Comparison of ENCODE assay signal across 1 cellular context in the genomic region with DNA sequence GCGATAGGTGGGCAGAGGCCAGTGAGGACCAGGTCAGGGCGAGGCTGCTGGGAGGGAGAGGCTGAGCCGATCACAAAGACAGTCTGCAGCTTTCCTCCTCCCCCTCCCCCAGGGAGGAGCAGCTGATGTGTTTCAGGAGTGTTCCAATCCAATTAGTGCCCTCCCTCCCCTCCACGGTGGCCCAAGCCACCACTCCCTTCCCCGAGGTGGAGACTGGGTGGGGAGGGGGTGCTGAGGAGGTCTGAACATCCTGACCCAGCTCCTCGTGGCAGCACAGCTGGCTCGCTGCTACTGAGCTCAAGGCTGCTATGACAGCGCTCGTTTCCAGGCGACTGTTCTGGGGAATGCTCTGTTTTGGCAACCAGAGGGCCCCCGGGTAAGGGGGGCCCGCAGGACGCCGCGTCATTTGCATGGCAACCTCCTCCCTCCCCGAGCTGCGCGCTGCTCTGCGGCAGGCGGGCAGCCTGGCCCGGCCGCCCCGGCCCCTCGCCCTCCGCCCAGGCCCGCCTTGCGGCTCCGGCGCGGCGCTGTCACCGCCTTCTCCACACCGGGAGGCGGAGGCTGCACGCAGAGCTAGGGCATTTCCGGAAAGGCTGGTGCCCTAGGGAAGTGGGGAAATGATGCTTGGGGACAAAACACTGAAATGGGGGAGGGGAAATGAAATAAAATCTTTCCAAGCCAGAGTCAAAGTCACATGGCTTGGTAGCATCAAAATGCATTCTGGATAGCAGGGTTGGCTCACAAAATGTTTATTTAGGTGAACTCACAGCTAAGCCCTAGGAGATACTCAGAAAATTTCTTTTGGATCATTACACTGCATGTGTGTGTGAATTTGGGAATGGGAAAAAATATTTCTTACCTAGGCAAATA.
A peak's percentile ranks its signal among the peaks of the same experiment; 100 is the strongest.
TF ChIP-seq lines count a peak whose summit lies in the region.

No MANE protein-coding gene starts in this region.

TF ChIP-seq in K562, 482 proteins besides CTCF, POLR2A, EP300 and RAD21 (continued from another document and continues in another):
- TF ChIP-seq NR2C2 (CRISPR knock-in tag; IDR thresholded peaks at IDR 0.05) (no peak; the same call in 1 of the 2 replicates), NR2C2 (tag; IDR thresholded peaks at IDR 0.05) (peak; percentile 62), PURB (CRISPR knock-in tag; IDR thresholded peaks at IDR 0.05; ENCODE audit: low read depth) (no peak), RCOR1 (IDR thresholded peaks at IDR 0.05; ENCODE audit: borderline replicate concordance in 1 of 2, low read depth in 2 of 2, low read length in 2 of 2) (0 out of 4 replicates have a peak, but pooled peaks of 1 of the 2 experiments have one; percentile 30), KLF1 (tag; IDR thresholded peaks at IDR 0.05) (peak; percentile 33), ARID2 (IDR thresholded peaks at IDR 0.05) (no peak), YY1 (IDR thresholded peaks at IDR 0.05; ENCODE audit: borderline replicate concordance in 1 of 3, control insufficient read depth in 1 of 3, extremely low read depth in 1 of 3, insufficient read depth in 3 of 3, insufficient read length in 1 of 3, insufficient replicate concordance in 2 of 3, low read depth in 1 of 3, low read length in 2 of 3) (peak in 2 of 3 experiments; percentile 26 to 51), ZBTB1 (CRISPR knock-in tag; IDR thresholded peaks at IDR 0.05; ENCODE audit: borderline replicate concordance, low read depth) (no peak), FOXK2 (conservative IDR thresholded peaks at IDR 0.05 in 1 of 2, IDR thresholded peaks at IDR 0.05 in 1 of 2; ENCODE audit: low read depth in 2 of 2) (peak; percentile 16 to 51; a peak in 1 of 4 replicates), ZNF444 (CRISPR knock-in tag; IDR thresholded peaks at IDR 0.05) (peak; percentile 91), SP1 (CRISPR knock-in tag; IDR thresholded peaks at IDR 0.05) (peak; percentile 33), TAF1 (IDR thresholded peaks at IDR 0.05; ENCODE audit: control insufficient read depth, extremely low read depth, insufficient read depth, low read length, severe bottlenecking) (no peak), ZBTB7A (IDR thresholded peaks at IDR 0.05; ENCODE audit: borderline replicate concordance, control insufficient read depth, low read depth, low read length) (peak; percentile 82; the same call in 1 of the 2 replicates), SP2 (IDR thresholded peaks at IDR 0.05; ENCODE audit: extremely low read depth, low read depth, low read length, poor library complexity, severe bottlenecking) (no peak), SIN3A (IDR thresholded peaks at IDR 0.05; ENCODE audit: borderline replicate concordance in 2 of 2, control insufficient read depth in 1 of 2, low read depth in 2 of 2, low read length in 2 of 2) (peak; percentile 51 to 86; a peak in 2 of 4 replicates), PRMT5 (CRISPR knock-in tag; IDR thresholded peaks at IDR 0.05) (no peak), NCOA1 (IDR thresholded peaks at IDR 0.05; ENCODE audit: low read depth) (no peak), ZNF445 (CRISPR knock-in tag; IDR thresholded peaks at IDR 0.05; ENCODE audit: low read depth) (no peak), RBM39 (optimal IDR thresholded peaks at IDR 0.05; ENCODE audit: low read depth, low read length) (no peak), TCFL5 (CRISPR knock-in tag; conservative IDR thresholded peaks at IDR 0.05) (no peak), KDM4B (IDR thresholded peaks at IDR 0.05; ENCODE audit: borderline replicate concordance in 2 of 2, low read depth in 1 of 2) (0 out of 4 replicates have a peak, but pooled peaks of 1 of the 2 experiments have one; percentile 33), MTA1 (IDR thresholded peaks at IDR 0.05; ENCODE audit: borderline replicate concordance) (no peak), L3MBTL2 (IDR thresholded peaks at IDR 0.05) (peak; percentile 76), ZNF24 (IDR thresholded peaks at IDR 0.05) (0 out of 2 replicates have a peak, but pooled peaks have one; percentile 34), ZNF644 (tag; IDR thresholded peaks at IDR 0.05; ENCODE audit: low read depth) (0 out of 2 replicates have a peak, but pooled peaks have one; percentile 6), RAD51 (IDR thresholded peaks at IDR 0.05; ENCODE audit: borderline replicate concordance, low read depth) (0 out of 2 replicates have a peak, but pooled peaks have one; percentile 24), NBN (IDR thresholded peaks at IDR 0.05; ENCODE audit: low read depth) (peak; percentile 37; the same call in 1 of the 2 replicates), SNIP1 (IDR thresholded peaks at IDR 0.05; ENCODE audit: low read depth) (no peak), CTBP1 (IDR thresholded peaks at IDR 0.05; ENCODE audit: borderline replicate concordance) (peak; percentile 92), PCBP2 (IDR thresholded peaks at IDR 0.05; ENCODE audit: low read depth, low read length, poor library complexity, severe bottlenecking) (no peak), FOXJ2 (tag; IDR thresholded peaks at IDR 0.05) (peak; percentile 100), LEF1 (IDR thresholded peaks at IDR 0.05) (peak; percentile 16; the same call in 1 of the 2 replicates), HNRNPLL (IDR thresholded peaks at IDR 0.05; ENCODE audit: low read depth, low read length, poor library complexity, severe bottlenecking) (peak; percentile 86), SRSF7 (optimal IDR thresholded peaks at IDR 0.05; ENCODE audit: low read depth, low read length) (no peak), NCOR1 (IDR thresholded peaks at IDR 0.05) (no peak; the same call in 1 of the 2 replicates), RBM34 (IDR thresholded peaks at IDR 0.05; ENCODE audit: borderline replicate concordance, insufficient read depth, low read length) (no peak), HLTF (IDR thresholded peaks at IDR 0.05) (no peak), RNF2 (IDR thresholded peaks at IDR 0.05) (no peak; the same call in 1 of the 2 replicates), ZNF23 (CRISPR knock-in tag; IDR thresholded peaks at IDR 0.05) (no peak), BMI1 (IDR thresholded peaks at IDR 0.05; ENCODE audit: low read length) (peak; percentile 75), POLR2G (IDR thresholded peaks at IDR 0.05; ENCODE audit: low read depth, low read length) (peak; percentile 79), SRF (CRISPR knock-in tag; IDR thresholded peaks at IDR 0.05) (peak; percentile 2 to 31; a peak in 1 of 4 replicates), ZNF583 (CRISPR knock-in tag; IDR thresholded peaks at IDR 0.05) (peak; percentile 77), CBX8 (IDR thresholded peaks at IDR 0.05; ENCODE audit: borderline replicate concordance, extremely low read depth, low read depth, low read length, poor library complexity, severe bottlenecking) (no peak)
- TF ChIP-seq, protein P1, sequence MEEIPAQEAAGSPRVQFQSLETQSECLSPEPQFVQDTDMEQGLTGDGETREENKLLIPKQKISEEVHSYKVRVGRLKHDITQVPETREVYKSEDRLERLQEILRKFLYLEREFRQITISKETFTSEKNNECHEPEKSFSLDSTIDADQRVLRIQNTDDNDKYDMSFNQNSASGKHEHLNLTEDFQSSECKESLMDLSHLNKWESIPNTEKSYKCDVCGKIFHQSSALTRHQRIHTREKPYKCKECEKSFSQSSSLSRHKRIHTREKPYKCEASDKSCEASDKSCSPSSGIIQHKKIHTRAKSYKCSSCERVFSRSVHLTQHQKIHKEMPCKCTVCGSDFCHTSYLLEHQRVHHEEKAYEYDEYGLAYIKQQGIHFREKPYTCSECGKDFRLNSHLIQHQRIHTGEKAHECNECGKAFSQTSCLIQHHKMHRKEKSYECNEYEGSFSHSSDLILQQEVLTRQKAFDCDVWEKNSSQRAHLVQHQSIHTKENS (CRISPR knock-in tag; IDR thresholded peaks at IDR 0.05): no peak
- TF ChIP-seq, protein P2, sequence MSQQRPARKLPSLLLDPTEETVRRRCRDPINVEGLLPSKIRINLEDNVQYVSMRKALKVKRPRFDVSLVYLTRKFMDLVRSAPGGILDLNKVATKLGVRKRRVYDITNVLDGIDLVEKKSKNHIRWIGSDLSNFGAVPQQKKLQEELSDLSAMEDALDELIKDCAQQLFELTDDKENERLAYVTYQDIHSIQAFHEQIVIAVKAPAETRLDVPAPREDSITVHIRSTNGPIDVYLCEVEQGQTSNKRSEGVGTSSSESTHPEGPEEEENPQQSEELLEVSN (IDR thresholded peaks at IDR 0.05; ENCODE audit: borderline replicate concordance in 1 of 2, extremely low read depth in 1 of 2, insufficient read depth in 1 of 2, insufficient read length in 1 of 2, low read depth in 1 of 2, low read length in 1 of 2, poor library complexity in 1 of 2, severe bottlenecking in 1 of 2): peak; percentile 34 to 69
- TF ChIP-seq, protein P3, sequence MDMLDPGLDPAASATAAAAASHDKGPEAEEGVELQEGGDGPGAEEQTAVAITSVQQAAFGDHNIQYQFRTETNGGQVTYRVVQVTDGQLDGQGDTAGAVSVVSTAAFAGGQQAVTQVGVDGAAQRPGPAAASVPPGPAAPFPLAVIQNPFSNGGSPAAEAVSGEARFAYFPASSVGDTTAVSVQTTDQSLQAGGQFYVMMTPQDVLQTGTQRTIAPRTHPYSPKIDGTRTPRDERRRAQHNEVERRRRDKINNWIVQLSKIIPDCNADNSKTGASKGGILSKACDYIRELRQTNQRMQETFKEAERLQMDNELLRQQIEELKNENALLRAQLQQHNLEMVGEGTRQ (CRISPR knock-in tag; IDR thresholded peaks at IDR 0.05): no peak
- TF ChIP-seq, protein P4, sequence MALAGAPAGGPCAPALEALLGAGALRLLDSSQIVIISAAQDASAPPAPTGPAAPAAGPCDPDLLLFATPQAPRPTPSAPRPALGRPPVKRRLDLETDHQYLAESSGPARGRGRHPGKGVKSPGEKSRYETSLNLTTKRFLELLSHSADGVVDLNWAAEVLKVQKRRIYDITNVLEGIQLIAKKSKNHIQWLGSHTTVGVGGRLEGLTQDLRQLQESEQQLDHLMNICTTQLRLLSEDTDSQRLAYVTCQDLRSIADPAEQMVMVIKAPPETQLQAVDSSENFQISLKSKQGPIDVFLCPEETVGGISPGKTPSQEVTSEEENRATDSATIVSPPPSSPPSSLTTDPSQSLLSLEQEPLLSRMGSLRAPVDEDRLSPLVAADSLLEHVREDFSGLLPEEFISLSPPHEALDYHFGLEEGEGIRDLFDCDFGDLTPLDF (CRISPR knock-in tag; IDR thresholded peaks at IDR 0.05): no peak
- TF ChIP-seq, protein P5, sequence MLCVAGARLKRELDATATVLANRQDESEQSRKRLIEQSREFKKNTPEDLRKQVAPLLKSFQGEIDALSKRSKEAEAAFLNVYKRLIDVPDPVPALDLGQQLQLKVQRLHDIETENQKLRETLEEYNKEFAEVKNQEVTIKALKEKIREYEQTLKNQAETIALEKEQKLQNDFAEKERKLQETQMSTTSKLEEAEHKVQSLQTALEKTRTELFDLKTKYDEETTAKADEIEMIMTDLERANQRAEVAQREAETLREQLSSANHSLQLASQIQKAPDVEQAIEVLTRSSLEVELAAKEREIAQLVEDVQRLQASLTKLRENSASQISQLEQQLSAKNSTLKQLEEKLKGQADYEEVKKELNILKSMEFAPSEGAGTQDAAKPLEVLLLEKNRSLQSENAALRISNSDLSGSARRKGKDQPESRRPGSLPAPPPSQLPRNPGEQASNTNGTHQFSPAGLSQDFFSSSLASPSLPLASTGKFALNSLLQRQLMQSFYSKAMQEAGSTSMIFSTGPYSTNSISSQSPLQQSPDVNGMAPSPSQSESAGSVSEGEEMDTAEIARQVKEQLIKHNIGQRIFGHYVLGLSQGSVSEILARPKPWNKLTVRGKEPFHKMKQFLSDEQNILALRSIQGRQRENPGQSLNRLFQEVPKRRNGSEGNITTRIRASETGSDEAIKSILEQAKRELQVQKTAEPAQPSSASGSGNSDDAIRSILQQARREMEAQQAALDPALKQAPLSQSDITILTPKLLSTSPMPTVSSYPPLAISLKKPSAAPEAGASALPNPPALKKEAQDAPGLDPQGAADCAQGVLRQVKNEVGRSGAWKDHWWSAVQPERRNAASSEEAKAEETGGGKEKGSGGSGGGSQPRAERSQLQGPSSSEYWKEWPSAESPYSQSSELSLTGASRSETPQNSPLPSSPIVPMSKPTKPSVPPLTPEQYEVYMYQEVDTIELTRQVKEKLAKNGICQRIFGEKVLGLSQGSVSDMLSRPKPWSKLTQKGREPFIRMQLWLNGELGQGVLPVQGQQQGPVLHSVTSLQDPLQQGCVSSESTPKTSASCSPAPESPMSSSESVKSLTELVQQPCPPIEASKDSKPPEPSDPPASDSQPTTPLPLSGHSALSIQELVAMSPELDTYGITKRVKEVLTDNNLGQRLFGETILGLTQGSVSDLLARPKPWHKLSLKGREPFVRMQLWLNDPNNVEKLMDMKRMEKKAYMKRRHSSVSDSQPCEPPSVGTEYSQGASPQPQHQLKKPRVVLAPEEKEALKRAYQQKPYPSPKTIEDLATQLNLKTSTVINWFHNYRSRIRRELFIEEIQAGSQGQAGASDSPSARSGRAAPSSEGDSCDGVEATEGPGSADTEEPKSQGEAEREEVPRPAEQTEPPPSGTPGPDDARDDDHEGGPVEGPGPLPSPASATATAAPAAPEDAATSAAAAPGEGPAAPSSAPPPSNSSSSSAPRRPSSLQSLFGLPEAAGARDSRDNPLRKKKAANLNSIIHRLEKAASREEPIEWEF (CRISPR knock-in tag; IDR thresholded peaks at IDR 0.05): no peak
- TF ChIP-seq, protein P6, sequence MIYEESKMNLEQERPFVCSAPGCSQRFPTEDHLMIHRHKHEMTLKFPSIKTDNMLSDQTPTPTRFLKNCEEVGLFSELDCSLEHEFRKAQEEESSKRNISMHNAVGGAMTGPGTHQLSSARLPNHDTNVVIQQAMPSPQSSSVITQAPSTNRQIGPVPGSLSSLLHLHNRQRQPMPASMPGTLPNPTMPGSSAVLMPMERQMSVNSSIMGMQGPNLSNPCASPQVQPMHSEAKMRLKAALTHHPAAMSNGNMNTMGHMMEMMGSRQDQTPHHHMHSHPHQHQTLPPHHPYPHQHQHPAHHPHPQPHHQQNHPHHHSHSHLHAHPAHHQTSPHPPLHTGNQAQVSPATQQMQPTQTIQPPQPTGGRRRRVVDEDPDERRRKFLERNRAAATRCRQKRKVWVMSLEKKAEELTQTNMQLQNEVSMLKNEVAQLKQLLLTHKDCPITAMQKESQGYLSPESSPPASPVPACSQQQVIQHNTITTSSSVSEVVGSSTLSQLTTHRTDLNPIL (CRISPR knock-in tag; IDR thresholded peaks at IDR 0.05): no peak
- TF ChIP-seq, protein P7, sequence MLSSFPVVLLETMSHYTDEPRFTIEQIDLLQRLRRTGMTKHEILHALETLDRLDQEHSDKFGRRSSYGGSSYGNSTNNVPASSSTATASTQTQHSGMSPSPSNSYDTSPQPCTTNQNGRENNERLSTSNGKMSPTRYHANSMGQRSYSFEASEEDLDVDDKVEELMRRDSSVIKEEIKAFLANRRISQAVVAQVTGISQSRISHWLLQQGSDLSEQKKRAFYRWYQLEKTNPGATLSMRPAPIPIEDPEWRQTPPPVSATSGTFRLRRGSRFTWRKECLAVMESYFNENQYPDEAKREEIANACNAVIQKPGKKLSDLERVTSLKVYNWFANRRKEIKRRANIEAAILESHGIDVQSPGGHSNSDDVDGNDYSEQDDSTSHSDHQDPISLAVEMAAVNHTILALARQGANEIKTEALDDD (IDR thresholded peaks at IDR 0.05): no peak
- TF ChIP-seq, protein P8, sequence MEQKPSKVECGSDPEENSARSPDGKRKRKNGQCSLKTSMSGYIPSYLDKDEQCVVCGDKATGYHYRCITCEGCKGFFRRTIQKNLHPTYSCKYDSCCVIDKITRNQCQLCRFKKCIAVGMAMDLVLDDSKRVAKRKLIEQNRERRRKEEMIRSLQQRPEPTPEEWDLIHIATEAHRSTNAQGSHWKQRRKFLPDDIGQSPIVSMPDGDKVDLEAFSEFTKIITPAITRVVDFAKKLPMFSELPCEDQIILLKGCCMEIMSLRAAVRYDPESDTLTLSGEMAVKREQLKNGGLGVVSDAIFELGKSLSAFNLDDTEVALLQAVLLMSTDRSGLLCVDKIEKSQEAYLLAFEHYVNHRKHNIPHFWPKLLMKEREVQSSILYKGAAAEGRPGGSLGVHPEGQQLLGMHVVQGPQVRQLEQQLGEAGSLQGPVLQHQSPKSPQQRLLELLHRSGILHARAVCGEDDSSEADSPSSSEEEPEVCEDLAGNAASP (IDR thresholded peaks at IDR 0.05): no peak
